1 cellular context compared by ENCODE assay signal in the genomic region with DNA sequence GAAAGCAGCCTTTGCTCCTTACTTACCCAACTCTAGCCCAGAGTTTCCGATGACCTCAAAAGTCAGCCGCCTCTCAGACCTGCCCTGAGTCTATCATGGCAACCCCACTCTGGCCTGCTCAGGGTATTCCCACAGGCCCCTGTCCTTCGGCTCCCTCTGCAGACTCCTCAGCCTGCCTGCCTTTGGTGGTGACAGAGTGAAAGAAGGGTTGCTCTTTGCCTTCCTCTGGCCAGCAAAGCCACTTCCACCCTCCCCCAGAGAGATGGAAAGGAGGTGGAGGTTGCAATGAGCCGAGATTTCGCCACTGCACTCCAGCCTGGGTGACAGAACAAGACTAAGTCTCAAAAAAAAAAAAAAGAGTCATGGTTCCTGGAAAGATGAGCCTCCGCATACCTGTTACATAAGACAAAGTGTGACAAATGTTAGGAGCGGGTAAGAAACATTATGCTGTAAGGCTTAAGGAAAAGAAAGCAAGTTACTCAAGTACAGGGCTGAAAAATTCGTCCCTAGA.
TF ChIP-seq lines count a peak whose summit lies in the region.

No MANE protein-coding gene starts in this region.

TF ChIP-seq in IMR-90, 13 proteins besides CTCF, POLR2A, EP300 and RAD21:
- TF ChIP-seq CEBPB (IDR thresholded peaks at IDR 0.05; ENCODE audit: low read depth, low read length) (no peak), SMC3 (IDR thresholded peaks at IDR 0.05; ENCODE audit: low read depth, low read length) (no peak), MAFK (IDR thresholded peaks at IDR 0.05; ENCODE audit: low read depth, low read length) (no peak), FOS (IDR thresholded peaks at IDR 0.05; ENCODE audit: low read depth, low read length) (no peak), BHLHE40 (IDR thresholded peaks at IDR 0.05; ENCODE audit: low read depth, low read length) (no peak), ELK1 (IDR thresholded peaks at IDR 0.05; ENCODE audit: borderline replicate concordance, low read depth, low read length) (no peak), NFE2L2 (IDR thresholded peaks at IDR 0.05; ENCODE audit: low read depth, low read length) (no peak), RCOR1 (IDR thresholded peaks at IDR 0.05; ENCODE audit: insufficient replicate concordance, low read length) (no peak), MXI1 (IDR thresholded peaks at IDR 0.05; ENCODE audit: borderline replicate concordance, low read depth, low read length) (no peak), CHD1 (IDR thresholded peaks at IDR 0.05; ENCODE audit: low read depth, low read length) (no peak), MAZ (IDR thresholded peaks at IDR 0.05; ENCODE audit: borderline replicate concordance, low read depth, low read length) (no peak), RFX5 (IDR thresholded peaks at IDR 0.05; ENCODE audit: low read depth, low read length) (no peak)
- TF ChIP-seq, protein P1, sequence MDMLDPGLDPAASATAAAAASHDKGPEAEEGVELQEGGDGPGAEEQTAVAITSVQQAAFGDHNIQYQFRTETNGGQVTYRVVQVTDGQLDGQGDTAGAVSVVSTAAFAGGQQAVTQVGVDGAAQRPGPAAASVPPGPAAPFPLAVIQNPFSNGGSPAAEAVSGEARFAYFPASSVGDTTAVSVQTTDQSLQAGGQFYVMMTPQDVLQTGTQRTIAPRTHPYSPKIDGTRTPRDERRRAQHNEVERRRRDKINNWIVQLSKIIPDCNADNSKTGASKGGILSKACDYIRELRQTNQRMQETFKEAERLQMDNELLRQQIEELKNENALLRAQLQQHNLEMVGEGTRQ (IDR thresholded peaks at IDR 0.05; ENCODE audit: low read depth, low read length), result no peak
